ENCODE assay signal across 24 cellular contexts in the genomic region with DNA sequence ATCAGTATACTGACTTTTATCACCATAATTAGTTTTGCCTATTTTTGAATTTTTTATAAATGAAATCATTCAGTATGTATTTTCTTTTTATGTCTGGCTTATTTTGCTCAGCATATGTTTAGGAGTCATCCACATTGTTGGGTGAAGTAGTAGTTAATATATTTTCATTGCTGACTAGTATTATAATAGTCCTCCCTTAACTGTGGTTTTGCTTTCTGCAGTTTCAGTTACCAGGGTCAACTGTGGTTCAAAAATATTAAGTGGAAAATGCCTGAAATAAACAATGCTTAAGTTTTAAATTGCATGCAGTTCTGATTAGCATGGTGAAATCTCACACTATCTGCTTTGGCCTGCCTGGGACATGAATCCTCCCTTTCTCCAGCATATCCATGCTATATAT. TPM values are rescaled to one million over a fixed set of nuclear protein-coding genes. Genes with fewer than 3 reads are reported as not detected.
A peak's percentile ranks its signal among the peaks of the same experiment; 100 is the strongest.
DNase-seq lines count a peak whose midpoint lies in the region; ATAC-seq, FAIRE-seq and TF ChIP-seq lines count a peak whose summit lies in the region.
"Had no signal": no experiment of that assay in that cellular context is flagged by ENCODE, and none has a peak within 500 bp of the region (broad histone marks: within the 10 kb centered on the region; RNA-seq: fewer than 3 reads in every experiment).

No MANE protein-coding gene starts in this region.

- no peak for TF ChIP-seq CTCF in MM.1S (IDR thresholded peaks at IDR 0.05; ENCODE audit: low read length)
- TF ChIP-seq CTCF in fibroblast of villous mesenchyme (IDR thresholded peaks at IDR 0.05; ENCODE audit: insufficient read depth, low read depth, low read length): no peak
- TF ChIP-seq CTCF in transverse colon (IDR thresholded peaks at IDR 0.05): no peak

- no peaks in the 10 kb centered on the region for H3F3A ChIP-seq in MM.1S (ENCODE audit: insufficient read depth, low read length)

- no peak overlapping the region for H3K4me2 ChIP-seq in MM.1S (ENCODE audit: low read depth, low read length)
- H3K4me2 ChIP-seq: A549; BLaER1 treated with 17β-estradiol and CSF1 and Interleukin-3, amounts not matched to agents 10 nM and 100 nM had no signal

- peaks cover 25% of the 10 kb centered on the region for H3K4me1 ChIP-seq in MM.1S (ENCODE audit: low read length)
- no peaks in the 10 kb centered on the region for H3K4me1 ChIP-seq in transverse colon
- H3K4me1 ChIP-seq: A549; BLaER1 treated with 17β-estradiol and CSF1 and Interleukin-3, amounts not matched to agents 10 nM and 100 nM; Caco-2 had no signal

- H3K9ac ChIP-seq in MM.1S (ENCODE audit: low read length): no peak overlapping the region
- H3K9ac ChIP-seq: BLaER1 treated with 17β-estradiol and CSF1 and Interleukin-3, amounts not matched to agents 10 nM and 100 nM had no signal

- no peaks in the 10 kb centered on the region for H4K20me1 ChIP-seq in MM.1S (ENCODE audit: insufficient read depth, low read length)
- H4K20me1 ChIP-seq: BLaER1 treated with 17β-estradiol and CSF1 and Interleukin-3, amounts not matched to agents 10 nM and 100 nM had no signal

- FAIRE-seq in GM18507 (lab: Jason Lieb, UNC): peak; percentile 42
- FAIRE-seq: A549, D721Med, G401.6, GM12891, GM19239 had no signal

- DNase-seq in GM18507 (ENCODE audit: extremely low spot score, insufficient read length, low read depth): no peak
- DNase-seq in MM.1S: peak; percentile 56
- DNase-seq in amniotic epithelial cell (ENCODE audit: low read depth): peak; percentile 3
- DNase-seq in fibroblast of villous mesenchyme (ENCODE audit: low read depth): peak; percentile 15
- no peak for DNase-seq in transverse colon
- DNase-seq: AML-193; Caco-2; Calu3; CD4-positive, alpha-beta T cell; CD8-positive, alpha-beta T cell; DMS79 treated with DMSO at 0.1 percent for 48 hours; GF-D8 had no signal

- H3K4me3 ChIP-seq in MM.1S (ENCODE audit: low read length) (no peak overlapping the region), fibroblast of villous mesenchyme (ENCODE audit: low read depth, low read length) (no peak overlapping the region), transverse colon (no peak overlapping the region)
- H3K4me3 ChIP-seq: A549; BLaER1 treated with 17β-estradiol and CSF1 and Interleukin-3, amounts not matched to agents 10 nM and 100 nM had no signal

- no peak for TF ChIP-seq EP300 in transverse colon (IDR thresholded peaks at IDR 0.05; ENCODE audit: low read depth)

- no peak for ATAC-seq in HG03025 (IDR thresholded peaks at IDR 0.05; ENCODE audit: low FRiP score, unreplicated experiment)
- ATAC-seq in GM18520 (IDR thresholded peaks at IDR 0.05; ENCODE audit: unreplicated experiment): no peak
- ATAC-seq: A549; CD8-positive, alpha-beta T cell had no signal

- no peak overlapping the region for H3K27ac ChIP-seq in MM.1S (ENCODE audit: low read length)
- no peak overlapping the region for H3K27ac ChIP-seq in transverse colon
- H3K27ac ChIP-seq: 22Rv1; A549; BLaER1 treated with 17β-estradiol and CSF1 and Interleukin-3, amounts not matched to agents 10 nM and 100 nM; C4-2B had no signal

- H3K79me2 ChIP-seq in MM.1S (ENCODE audit: low read length): no peaks in the 10 kb centered on the region

- H3K9me2 ChIP-seq in MM.1S (replicated peaks; ENCODE audit: insufficient read depth, low read length): no peaks in the 10 kb centered on the region

- H3K36me3 ChIP-seq in MM.1S (replicated peaks; ENCODE audit: insufficient read depth, low read length) (no peaks in the 10 kb centered on the region), transverse colon (no peaks in the 10 kb centered on the region)
- H3K36me3 ChIP-seq: BLaER1 treated with 17β-estradiol and CSF1 and Interleukin-3, amounts not matched to agents 10 nM and 100 nM had no signal

- H3K9me3 ChIP-seq in MM.1S (replicated peaks; ENCODE audit: insufficient read depth, low read length): no peaks in the 10 kb centered on the region
- H3K9me3 ChIP-seq in transverse colon: no peaks in the 10 kb centered on the region
- H3K9me3 ChIP-seq: A549, Caco-2 had no signal

- intact Hi-C loops in transverse colon (cut with DNase I; ENCODE audit: low total_unique reads): no loop called here

- H3K27me3 ChIP-seq in MM.1S (replicated peaks; ENCODE audit: insufficient read depth, low read length) (no peaks in the 10 kb centered on the region), transverse colon (no peaks in the 10 kb centered on the region)

- H2AFZ ChIP-seq in MM.1S (ENCODE audit: low read length): no peak overlapping the region

- in situ Hi-C loops in transverse colon (cut with MboI; ENCODE audit: low pct_ligation_motif_present in 1 of 4, low pct_unique_long_range_greater_than_20kb in 1 of 4, low sequenced_read_pairs in 3 of 4): no loop called here

- TF ChIP-seq POLR2A in transverse colon (IDR thresholded peaks at IDR 0.05): no peak

RNA-seq across cellular contexts. Expression of gene PRR23C, which starts 39.5 kb away (rescaled TPM):
- not detected in 2 replicates for total RNA-seq in fibroblast of villous mesenchyme
- not detected for total RNA-seq in transverse colon
- total RNA-seq: A172; B cell; Caco-2; Calu3; CD4-positive, alpha-beta T cell; CD8-positive, alpha-beta T cell had no signal

Comparison
In these comparisons a context has a peak if more than half of its experiments do, and no peak if none do; other contexts are left out.
1. DNase-seq: peak in MM.1S (single experiment), amniotic epithelial cell (single experiment) and fibroblast of villous mesenchyme (single experiment); none in GM18507 (single experiment) and transverse colon (single experiment).